17 cellular contexts compared by ENCODE assay signal in the genomic region with DNA sequence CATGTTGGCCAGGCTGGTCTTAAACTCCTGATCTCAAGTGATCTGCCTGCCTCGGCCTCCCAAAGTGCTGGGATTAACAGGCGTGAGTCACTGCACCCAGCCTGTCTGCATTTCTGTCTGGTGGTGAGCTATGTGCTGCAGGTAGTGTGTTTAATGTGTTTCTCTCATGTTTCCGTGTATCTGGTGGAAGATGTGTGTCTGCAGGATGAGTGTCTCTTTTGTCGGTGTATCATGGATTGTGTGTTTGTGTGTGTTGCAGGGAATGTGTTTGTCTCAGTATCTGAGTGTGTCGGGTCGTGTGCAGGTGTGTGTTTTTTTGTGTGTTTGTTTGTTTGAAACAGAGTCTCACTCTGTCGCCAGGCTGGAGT. TPM values are rescaled to one million over a fixed set of nuclear protein-coding genes. Genes with fewer than 3 reads are reported as not detected.
DNase-seq lines count a peak whose midpoint lies in the region; ATAC-seq and TF ChIP-seq lines count a peak whose summit lies in the region.
"Had no signal": no experiment of that assay in that cellular context is flagged by ENCODE, and none has a peak within 500 bp of the region (broad histone marks: within the 10 kb centered on the region; RNA-seq: fewer than 3 reads in every experiment).

No MANE protein-coding gene starts in this region.

- TF ChIP-seq POLR2A in transverse colon (IDR thresholded peaks at IDR 0.05): no peak

- CTCF ChIA-PET in SK-N-SH (lab: Yijun Ruan, JAX): interaction anchor here (0.8 to 3.4 kb wide), 3 partner anchors 32 to 41 kb away, joined by 3 to 17 read pairs (median 5); no protein-coding TSS in a partner anchor

- no peak overlapping the region for H3K14ac ChIP-seq in trophoblast cell (ENCODE audit: low read length)

- no peak overlapping the region for H2AFZ ChIP-seq in SK-N-SH (ENCODE audit: low read depth)
- no peak overlapping the region for H2AFZ ChIP-seq in trophoblast cell (ENCODE audit: insufficient read depth, low read length, poor library complexity)

- H3K9me2 ChIP-seq in SK-N-SH: no peaks in the 10 kb centered on the region

- H3K9ac ChIP-seq in SK-N-SH (no peak overlapping the region), trophoblast cell (ENCODE audit: low read length) (no peak overlapping the region)

- H3K27ac ChIP-seq in SK-N-SH (ENCODE audit: low read depth in 2 of 2, low read length in 1 of 2) (peak overlapping the region; percentile 74 to 95; a peak in 3 of 4 replicates), trophoblast cell (ENCODE audit: low read depth, low read length) (no peak overlapping the region), transverse colon (no peak overlapping the region), right cardiac atrium (ENCODE audit: low read length) (no peak overlapping the region)
- H3K27ac ChIP-seq: 22Rv1 had no signal

- no peak overlapping the region for H2BK5ac ChIP-seq in trophoblast cell (ENCODE audit: low read depth, low read length, poor library complexity)

- no peaks in the 10 kb centered on the region for H3K79me2 ChIP-seq in SK-N-SH (ENCODE audit: insufficient read depth)
- H3K79me2 ChIP-seq in trophoblast cell (ENCODE audit: control insufficient read depth, insufficient read depth, low read length, poor library complexity): peaks cover 2% of the 10 kb centered on the region

- TF ChIP-seq EP300 in SK-N-SH (IDR thresholded peaks at IDR 0.05; ENCODE audit: borderline replicate concordance in 1 of 2, low read depth in 1 of 2, low read length in 1 of 2): no peak
- TF ChIP-seq EP300 in transverse colon (IDR thresholded peaks at IDR 0.05; ENCODE audit: low read depth): no peak

- ATAC-seq in SK-N-SH treated with all-trans-retinoic acid at 6 μM for 48 hours: no peak
- no peak for ATAC-seq in right cardiac atrium

- H3K4me1 ChIP-seq in SK-N-SH (ENCODE audit: control insufficient read depth in 1 of 2, insufficient read depth in 2 of 2, low read depth in 1 of 2, low read length in 1 of 2): peaks cover 16 to 44% of the 10 kb centered on the region in 2 experiments; a peak in 3 of 4 replicates
- H3K4me1 ChIP-seq in trophoblast cell (ENCODE audit: control insufficient read depth in 1 of 2, insufficient read depth in 2 of 2, low read length in 2 of 2): peaks cover 4 to 6% of the 10 kb centered on the region in 2 experiments
- peaks cover 4 to 31% (median 13%) of the 10 kb centered on the region in 4 donors for H3K4me1 ChIP-seq in transverse colon
- peaks cover 7% of the 10 kb centered on the region for H3K4me1 ChIP-seq in right cardiac atrium (ENCODE audit: control insufficient read depth, insufficient read depth, low read length)

- no peak overlapping the region for H3K23ac ChIP-seq in trophoblast cell (ENCODE audit: low read length)

- peaks cover 16% of the 10 kb centered on the region for H3F3A ChIP-seq in SK-N-SH (replicated peaks; ENCODE audit: insufficient read depth)

- H3K36me3 ChIP-seq in SK-N-SH (replicated peaks in 1 of 2; ENCODE audit: control insufficient read depth in 1 of 2, insufficient read depth in 2 of 2, low read length in 1 of 2) (peaks cover 0 to 18% of the 10 kb centered on the region in 2 experiments), trophoblast cell (ENCODE audit: control insufficient read depth in 1 of 2, insufficient read depth in 2 of 2, low read length in 2 of 2) (peaks cover 13 to 24% of the 10 kb centered on the region in 2 experiments), transverse colon (no peaks in the 10 kb centered on the region)

- intact Hi-C loops in transverse colon (cut with DNase I; ENCODE audit: low total_unique reads) (no loop called here), right cardiac atrium (cut with DNase I) (loop anchor here in 2 of 4 donors (2.0 to 5.0 kb wide), 2 partner anchors 35 to 36 kb away; no protein-coding TSS in a partner anchor)

- H4K20me1 ChIP-seq in SK-N-SH (ENCODE audit: insufficient read depth): peaks cover 27% of the 10 kb centered on the region

- H3K27me3 ChIP-seq in SK-N-SH (ENCODE audit: insufficient read depth) (no peaks in the 10 kb centered on the region), trophoblast cell (ENCODE audit: insufficient read depth, low read length) (no peaks in the 10 kb centered on the region), transverse colon (peaks cover 36% of the 10 kb centered on the region), right cardiac atrium (ENCODE audit: control insufficient read depth, insufficient read depth) (no peaks in the 10 kb centered on the region)
- H3K27me3 ChIP-seq: MG63 had no signal

- no peak overlapping the region for H2BK120ac ChIP-seq in trophoblast cell (ENCODE audit: insufficient read depth, low read length, poor library complexity)

- H3K4me3 ChIP-seq in SK-N-SH (ENCODE audit: low read depth in 2 of 2, low read length in 1 of 2) (no peak overlapping the region), epithelial cell of esophagus (ENCODE audit: low read length) (no peak overlapping the region), trophoblast cell (ENCODE audit: low read depth, low read length) (no peak overlapping the region), transverse colon (no peak overlapping the region), right cardiac atrium (ENCODE audit: low read length) (no peak overlapping the region)
- H3K4me3 ChIP-seq: MG63 had no signal

- 93% methylated on average over 6 of the region's 7 CpGs for WGBS in SK-N-SH (ENCODE audit: low lambda C conversion rate)
- WGBS in trophoblast cell (ENCODE audit: extremely low coverage, insufficient coverage, insufficient read length): no CpG with 5 or more reads among the region's 7 CpGs
- 80% methylated on average over 7 of the region's 7 CpGs; no CpG with 5 or more reads in 1 of the 2 donors for WGBS in transverse colon (ENCODE audit: low coverage in 1 of 2), 2 donors
- WGBS in right cardiac atrium: 91% methylated on average over 7 of the region's 7 CpGs

- in situ Hi-C loops in transverse colon (cut with MboI; ENCODE audit: low pct_ligation_motif_present in 1 of 4, low pct_unique_long_range_greater_than_20kb in 1 of 4, low sequenced_read_pairs in 3 of 4): loop anchor here in 1 of 4 donors (25.0 kb wide), 1 partner anchor 316 kb away; no protein-coding TSS in a partner anchor

- H3K4ac ChIP-seq in trophoblast cell (ENCODE audit: low read depth, low read length): no peak overlapping the region

- TF ChIP-seq RAD21 in SK-N-SH (IDR thresholded peaks at IDR 0.05; ENCODE audit: low read length): no peak

- TF ChIP-seq CTCF in SK-N-SH (IDR thresholded peaks at IDR 0.05) (no peak), epithelial cell of esophagus (IDR thresholded peaks at IDR 0.05; ENCODE audit: insufficient read depth, low read depth, low read length, missing control alignments) (no peak), transverse colon (IDR thresholded peaks at IDR 0.05) (no peak)

- no peak overlapping the region for H4K8ac ChIP-seq in trophoblast cell (ENCODE audit: low read depth, low read length)

- no peak overlapping the region for H4K91ac ChIP-seq in trophoblast cell (ENCODE audit: low read depth, low read length)

- H3K9me3 ChIP-seq in SK-N-SH: no peaks in the 10 kb centered on the region
- no peaks in the 10 kb centered on the region for H3K9me3 ChIP-seq in trophoblast cell (ENCODE audit: insufficient read depth, low read depth, low read length)
- H3K9me3 ChIP-seq in transverse colon: no peaks in the 10 kb centered on the region
- no peaks in the 10 kb centered on the region for H3K9me3 ChIP-seq in right cardiac atrium (ENCODE audit: control insufficient read depth, low read length)
- H3K9me3 ChIP-seq: MG63 had no signal

- POLR2A ChIA-PET in SK-N-SH (lab: Yijun Ruan, JAX): no interaction called here

- no peak overlapping the region for H3K18ac ChIP-seq in trophoblast cell (ENCODE audit: low read length)

- no peak overlapping the region for H2BK12ac ChIP-seq in trophoblast cell (ENCODE audit: low read length)

- H3K4me2 ChIP-seq in SK-N-SH (no peak overlapping the region), trophoblast cell (ENCODE audit: low read length) (no peak overlapping the region)

- DNase-seq in SK-N-SH (no peak), epithelial cell of esophagus (ENCODE audit: low read depth) (peak; percentile 39), trophoblast cell (peak; percentile 68 to 85), transverse colon (no peak), dermis blood vessel endothelial cell (no peak), globus pallidus (ENCODE audit: low spot score) (no peak), right cardiac atrium (no peak)
- DNase-seq: AML-193, DMS79 treated with DMSO at 0.1 percent for 48 hours, MG63, NCI-H1092, NCI-H146, NCI-H2029 treated with DMSO at 0.1 percent for 48 hours, NCI-H2171, RPMI8226 had no signal

- H2AK5ac ChIP-seq in trophoblast cell (ENCODE audit: low read length): no peak overlapping the region

- H3K79me1 ChIP-seq in trophoblast cell (ENCODE audit: low read length): peaks cover 3% of the 10 kb centered on the region

- no peak overlapping the region for H4K12ac ChIP-seq in trophoblast cell (ENCODE audit: low read depth, low read length)

TF ChIP-seq in SK-N-SH, 30 proteins besides CTCF, POLR2A, EP300 and RAD21 (continues in another document):
- TF ChIP-seq EZH2phosphoT487 (IDR thresholded peaks at IDR 0.05; ENCODE audit: borderline replicate concordance, low read depth): no peak

TF ChIP-seq in SK-N-SH treated with all-trans-retinoic acid at 6 μM for 48 hours, 23 proteins besides CTCF, POLR2A, EP300 and RAD21 (continues in another document):
- TF ChIP-seq ZNF70 (CRISPR knock-in tag; IDR thresholded peaks at IDR 0.05): no peak

RNA-seq across cellular contexts. Expression of gene SCARF2, which starts 16.1 kb away (rescaled TPM):
- polyA plus RNA-seq in SK-N-SH (2012; rRNA removed): 32.1 and 49.0 TPM in 2 replicates
- 21.0 and 41.3 TPM in 2 replicates for polyA plus RNA-seq in SK-N-SH (2012; cell fraction: cytosol; rRNA removed)
- polyA plus RNA-seq in SK-N-SH (2012; cell fraction: nucleus; rRNA removed): 91.3 and 138 TPM in 2 replicates
- polyA plus RNA-seq in trophoblast cell (2013): 11.7 and 12.2 TPM in 2 replicates
- 10 to 100 TPM in 1 of 4 donors, 1 to 10 TPM in 3; 3.4 to 15.9 (median 8.7) TPM for total RNA-seq in transverse colon
- 9.7 and 12.0 TPM in 2 replicates for total RNA-seq in dermis blood vessel endothelial cell
- 1 to 10 TPM; 4.6 to 7.1 (median 4.9) TPM for total RNA-seq in right cardiac atrium
- 2.9 TPM for polyA plus RNA-seq in right cardiac atrium

RNA-seq across cellular contexts. Expression of gene ZNF74, which starts 27.5 kb away (rescaled TPM):
- polyA plus RNA-seq in SK-N-SH (2012; rRNA removed) (8.0 and 9.9 TPM in 2 replicates), right cardiac atrium (3.5 TPM)
- polyA plus RNA-seq in SK-N-SH (2012; cell fraction: cytosol; rRNA removed): 4.5 and 7.5 TPM in 2 replicates
- polyA plus RNA-seq in SK-N-SH (2012; cell fraction: nucleus; rRNA removed): 16.9 and 18.8 TPM in 2 replicates
- polyA plus RNA-seq in trophoblast cell (2013): 7.3 and 7.6 TPM in 2 replicates
- total RNA-seq in transverse colon (10 to 100 TPM in 1 of 4 donors, 1 to 10 TPM in 3; 1.9 to 11.5 (median 6.6) TPM), dermis blood vessel endothelial cell (19.7 and 21.3 TPM in 2 replicates), right cardiac atrium (1 to 10 TPM; 5.4 to 6.5 (median 6.1) TPM)

Comparison
In these comparisons a context has a peak if more than half of its experiments do, and no peak if none do; other contexts are left out.
1. DNase-seq: peak in epithelial cell of esophagus (single experiment) and trophoblast cell (2 of 2); none in SK-N-SH (single experiment), transverse colon (single experiment), dermis blood vessel endothelial cell (single experiment), globus pallidus (single experiment) and right cardiac atrium (0 of 3).
2. H3K27ac ChIP-seq: peak in SK-N-SH (2 of 2); none in trophoblast cell (single experiment), transverse colon (0 of 4) and right cardiac atrium (single experiment).